8 cellular contexts compared by ENCODE assay signal in genomic region chr15:37981781-37982180, GRCh38. TPM values are rescaled to one million over a fixed set of nuclear protein-coding genes. Genes with fewer than 3 reads are reported as not detected.
DNase-seq lines count a peak whose midpoint lies in the region; ATAC-seq and TF ChIP-seq lines count a peak whose summit lies in the region.

No MANE protein-coding gene starts in this region.

- in situ Hi-C loops in GM13976 (cut with MboI; ENCODE audit: low sequenced_read_pairs, unreplicated experiment), result no loop called here

- intact Hi-C loops in posterior cingulate gyrus (cut with DNase I), result no loop called here

- TF ChIP-seq CTCF in C4-2B (conservative IDR thresholded peaks at IDR 0.05) (peak; percentile 53), VCaP (conservative IDR thresholded peaks at IDR 0.05) (peak; percentile 73), GM13976 (IDR thresholded peaks at IDR 0.05; ENCODE audit: borderline replicate concordance, control extremely low read depth, extremely low read depth, insufficient read depth, missing control alignments) (no peak)

- H3K27ac ChIP-seq in C4-2B, result no peak overlapping the region
- H3K27ac ChIP-seq in VCaP, result no peak overlapping the region

- no peak for ATAC-seq in GM18909 (IDR thresholded peaks at IDR 0.05; ENCODE audit: poor library complexity, unreplicated experiment)

- peak; percentile 46 for DNase-seq in HT1080 (ENCODE audit: low read depth)
- peak; percentile 48 for DNase-seq in kidney tubule cell (ENCODE audit: low spot score)
- no peak for DNase-seq in iPS-NIHi7 (ENCODE audit: extremely low spot score)
- no peak for DNase-seq in GM13976 (ENCODE audit: low spot score)
- DNase-seq in posterior cingulate gyrus, result no peak

RNA-seq across cellular contexts. Expression of gene TMCO5A, which starts 47.3 kb away (rescaled TPM):
- not detected in 2 replicates for total RNA-seq in HT1080 (2014; rRNA removed; shearing (Covaris generic))
- not detected in 2 replicates for polyA plus RNA-seq in HT1080 (2015; cell fraction: cytosol; rRNA removed)
- polyA plus RNA-seq in HT1080 (2015; cell fraction: nucleus; rRNA removed), result not detected in 2 replicates

Comparison
In these comparisons a context has a peak if more than half of its experiments do, and no peak if none do; other contexts are left out.
1. DNase-seq: peak in HT1080 (single experiment) and kidney tubule cell (single experiment); none in iPS-NIHi7 (single experiment), GM13976 (single experiment) and posterior cingulate gyrus (0 of 10).